ENCODE assay signal across 12 cellular contexts in the genomic region with DNA sequence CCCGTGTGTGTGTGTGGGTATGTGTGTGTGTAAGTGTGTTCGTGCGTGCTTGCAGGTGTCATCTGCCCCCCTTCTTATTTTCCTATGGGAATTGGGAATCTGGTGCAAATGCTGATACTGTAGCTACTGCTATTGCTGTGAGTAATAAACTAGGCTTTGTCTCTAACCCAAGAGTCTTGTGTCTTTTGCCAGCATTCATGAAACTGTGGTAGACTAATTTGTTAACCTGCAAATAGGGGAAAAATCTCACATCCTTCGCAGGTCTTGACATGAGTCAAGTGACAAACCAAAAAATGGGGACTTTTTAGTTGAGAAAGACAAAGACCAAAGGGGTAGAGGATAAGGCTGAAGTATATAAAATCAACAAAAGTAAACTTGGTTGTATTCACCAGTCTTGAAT. TPM values are rescaled to one million over a fixed set of nuclear protein-coding genes. Genes with fewer than 3 reads are reported as not detected.
DNase-seq lines count a peak whose midpoint lies in the region; ATAC-seq lines count a peak whose summit lies in the region.
"Had no signal": no experiment of that assay in that cellular context is flagged by ENCODE, and none has a peak within 500 bp of the region (broad histone marks: within the 10 kb centered on the region; RNA-seq: fewer than 3 reads in every experiment).

No MANE protein-coding gene starts in this region.

- peak overlapping the region; percentile 14; the same call in 1 of the 2 replicates for H3K4me3 ChIP-seq in GM08714 (ENCODE audit: low read length)
- no peak overlapping the region for H3K4me3 ChIP-seq in HAP-1
- H3K4me3 ChIP-seq: adrenal gland had no signal

- no peaks in the 10 kb centered on the region for H3K36me3 ChIP-seq in HAP-1 (replicated peaks)
- H3K36me3 ChIP-seq: adrenal gland had no signal

- peaks cover 0 to 3% of the 10 kb centered on the region in 2 donors for H3K9me3 Mint-ChIP-seq in activated naive CD4-positive, alpha-beta T cell treated with anti-CD3 and anti-CD28 coated beads, Interleukin-2, amount 50 U/mL, for 72 hours
- H3K9me3 Mint-ChIP-seq: CD14-positive monocyte, memory B cell had no signal

- peaks cover 34 to 52% of the 10 kb centered on the region in 2 donors for H3K36me3 Mint-ChIP-seq in activated naive CD4-positive, alpha-beta T cell treated with anti-CD3 and anti-CD28 coated beads, Interleukin-2, amount 50 U/mL, for 72 hours
- H3K36me3 Mint-ChIP-seq: CD14-positive monocyte, memory B cell had no signal

- peak overlapping the region; percentile 93 to 95 for H3K27ac Mint-ChIP-seq in activated naive CD4-positive, alpha-beta T cell treated with anti-CD3 and anti-CD28 coated beads, Interleukin-2, amount 50 U/mL, for 72 hours
- H3K27ac Mint-ChIP-seq: CD14-positive monocyte, memory B cell had no signal

- no peaks in the 10 kb centered on the region for H3K4me1 ChIP-seq in HAP-1

- no peaks in the 10 kb centered on the region for H3K9me3 ChIP-seq in HAP-1
- H3K9me3 ChIP-seq: adrenal gland had no signal

- peak; percentile 65 for ATAC-seq in GM19395 (IDR thresholded peaks at IDR 0.05; ENCODE audit: unreplicated experiment)
- peak; percentile 42 for ATAC-seq in HG03064 (IDR thresholded peaks at IDR 0.05; ENCODE audit: low read depth, unreplicated experiment)
- ATAC-seq in activated naive CD4-positive, alpha-beta T cell treated with anti-CD3 and anti-CD28 coated beads, Interleukin-2, amount 50 U/mL, for 72 hours, result peak; percentile 63 to 67

- H3K27me3 ChIP-seq in HAP-1 (ENCODE audit: low read depth), result no peaks in the 10 kb centered on the region
- H3K27me3 ChIP-seq: adrenal gland had no signal

- in situ Hi-C loops in HAP-1 (cut with MboI; ENCODE audit: low sequenced_read_pairs), result no loop called here
- in situ Hi-C loops in ACHN (cut with HindIII; ENCODE audit: low pct_ligation_motif_present, low pct_unique_long_range_greater_than_20kb, low sequenced_read_pairs), result no loop called here

- DNase-seq in activated naive CD4-positive, alpha-beta T cell treated with anti-CD3 and anti-CD28 coated beads, Interleukin-2, amount 50 U/mL, for 72 hours (ENCODE audit: low spot score in 2 of 2), result no peak
- no peak for DNase-seq in HAP-1 (ENCODE audit: low spot score in 2 of 2)
- no peak for DNase-seq in NCI-H1694 (lab: John Stamatoyannopoulos, UW)
- DNase-seq in ACHN, result no peak
- no peak for DNase-seq in GDM1 (lab: John Stamatoyannopoulos, UW)
- DNase-seq: adrenal gland, NCI-H1417 treated with DMSO at 0.1 percent for 48 hours had no signal

RNA-seq across cellular contexts. Expression of a gene that starts 57.9 kb away (rescaled TPM):
- total RNA-seq in activated naive CD4-positive, alpha-beta T cell treated with anti-CD3 and anti-CD28 coated beads, Interleukin-2, amount 50 U/mL, for 72 hours, result 10 to 100 TPM; 28.4 to 34.9 TPM
